ENCODE assay signal across 28 cellular contexts in genomic region chr14:40887912-40888311, GRCh38.
"Had no signal": no experiment of that assay in that cellular context is flagged by ENCODE, and none has a peak within 500 bp of the region (broad histone marks: within the 10 kb centered on the region; RNA-seq: fewer than 3 reads in every experiment).

No MANE protein-coding gene starts in this region.

- H3K4me1 ChIP-seq: left ventricle myocardium inferior, prostate gland, sigmoid colon, tibial nerve, uterus had no signal

- H3K36me3 Mint-ChIP-seq: immature natural killer cell; memory B cell; naive thymus-derived CD4-positive, alpha-beta T cell; natural killer cell treated with Interleukin-12 subunit alpha and Interleukin-12 subunit beta and Interleukin-15 and Interleukin-18, amount 100 ng/mL, for 72 hours; stimulated activated memory B cell treated with anti-CD40 and anti-IgM and Interleukin-4, amounts not matched to agents 10 μg/mL and 1 μg/mL and 100 μg/mL, for 72 hours; type B pancreatic cell had no signal

- DNase-seq: hypothalamus; immature natural killer cell; left ventricle myocardium inferior; midbrain; mucosa of descending colon; naive thymus-derived CD4-positive, alpha-beta T cell; ovary; posterior cingulate gyrus; retina; right cardiac atrium; sigmoid colon; stimulated activated CD4-positive, alpha-beta T cell treated with anti-CD3 and anti-CD28 coated beads, Interleukin-1b, Interleukin-23, amount 100 ng/mL, for 48 hours; stimulated activated CD4-positive, alpha-beta T cell treated with anti-CD3 and anti-CD28 coated beads, Interleukin-2, amount 100 ng/mL, for 48 hours; stimulated activated CD4-positive, alpha-beta T cell treated with anti-CD3 and anti-CD28 coated beads, Interleukin-4, amount 100 ng/mL, for 4 hours; stimulated activated CD8-positive, alpha-beta memory T cell treated with anti-CD3 and anti-CD28 coated beads, Interleukin-4, amount 100 ng/mL, for 48 hours; stimulated activated naive CD4-positive, alpha-beta T cell treated with Interleukin-2 at 50 U/mL for 16 hours; stimulated activated naive CD8-positive, alpha-beta T cell treated with anti-CD3 and anti-CD28 coated beads, Interleukin-15, amount 100 ng/mL, for 72 hours; substantia nigra; uterus had no signal

- H3K36me3 ChIP-seq: left ventricle myocardium inferior, ovary, prostate gland, sigmoid colon, tibial nerve, uterus had no signal

- H3K4me3 Mint-ChIP-seq: immature natural killer cell; memory B cell; naive thymus-derived CD4-positive, alpha-beta T cell; natural killer cell treated with Interleukin-12 subunit alpha and Interleukin-12 subunit beta and Interleukin-15 and Interleukin-18, amount 100 ng/mL, for 72 hours; stimulated activated memory B cell treated with anti-CD40 and anti-IgM and Interleukin-4, amounts not matched to agents 10 μg/mL and 1 μg/mL and 100 μg/mL, for 72 hours; stimulated activated naive CD8-positive, alpha-beta T cell treated with anti-CD3 and anti-CD28 coated beads, Interleukin-15, amount 100 ng/mL, for 72 hours; type B pancreatic cell had no signal

- H3K4me1 Mint-ChIP-seq: immature natural killer cell; memory B cell; naive thymus-derived CD4-positive, alpha-beta T cell; stimulated activated memory B cell treated with anti-CD40 and anti-IgM and Interleukin-4, amounts not matched to agents 10 μg/mL and 1 μg/mL and 100 μg/mL, for 72 hours; stimulated activated naive CD8-positive, alpha-beta T cell treated with anti-CD3 and anti-CD28 coated beads, Interleukin-15, amount 100 ng/mL, for 72 hours had no signal

- H3K4me3 ChIP-seq: left ventricle myocardium inferior, lung, mucosa of descending colon, ovary, prostate gland, sigmoid colon, smooth muscle cell, tibial nerve, uterus had no signal

- ATAC-seq: mucosa of descending colon; naive thymus-derived CD4-positive, alpha-beta T cell; natural killer cell treated with Interleukin-12 subunit alpha and Interleukin-12 subunit beta and Interleukin-15 and Interleukin-18, amount 100 ng/mL, for 72 hours; right cardiac atrium; stimulated activated memory B cell treated with anti-CD40 and anti-IgM and Interleukin-4, amounts not matched to agents 10 μg/mL and 1 μg/mL and 100 μg/mL, for 72 hours; stimulated activated naive CD8-positive, alpha-beta T cell treated with anti-CD3 and anti-CD28 coated beads, Interleukin-15, amount 100 ng/mL, for 72 hours had no signal

- H3K27ac Mint-ChIP-seq: immature natural killer cell; memory B cell; naive thymus-derived CD4-positive, alpha-beta T cell; natural killer cell treated with Interleukin-12 subunit alpha and Interleukin-12 subunit beta and Interleukin-15 and Interleukin-18, amount 100 ng/mL, for 72 hours; stimulated activated memory B cell treated with anti-CD40 and anti-IgM and Interleukin-4, amounts not matched to agents 10 μg/mL and 1 μg/mL and 100 μg/mL, for 72 hours; stimulated activated naive CD8-positive, alpha-beta T cell treated with anti-CD3 and anti-CD28 coated beads, Interleukin-15, amount 100 ng/mL, for 72 hours; type B pancreatic cell had no signal

- H3K9me3 ChIP-seq: left ventricle myocardium inferior, ovary, prostate gland, sigmoid colon, tibial nerve, uterus had no signal

- H3K4me2 ChIP-seq: smooth muscle cell had no signal

- FAIRE-seq: islet of Langerhans had no signal

- H3K27me3 ChIP-seq: ovary, sigmoid colon, tibial nerve, uterus had no signal

- H3K27me3 Mint-ChIP-seq: memory B cell; naive thymus-derived CD4-positive, alpha-beta T cell; natural killer cell treated with Interleukin-12 subunit alpha and Interleukin-12 subunit beta and Interleukin-15 and Interleukin-18, amount 100 ng/mL, for 72 hours; stimulated activated memory B cell treated with anti-CD40 and anti-IgM and Interleukin-4, amounts not matched to agents 10 μg/mL and 1 μg/mL and 100 μg/mL, for 72 hours; stimulated activated naive CD8-positive, alpha-beta T cell treated with anti-CD3 and anti-CD28 coated beads, Interleukin-15, amount 100 ng/mL, for 72 hours; type B pancreatic cell had no signal

- H3K9me3 Mint-ChIP-seq: memory B cell, type B pancreatic cell had no signal

- H3K27ac ChIP-seq: left ventricle myocardium inferior, ovary, prostate gland, sigmoid colon, tibial nerve, uterus had no signal
